In genomic region chr2:131418625-131419024, GRCh38 we compare ENCODE assay signal across 22 cellular contexts.
DNase-seq lines count a peak whose midpoint lies in the region; ATAC-seq and TF ChIP-seq lines count a peak whose summit lies in the region.
"Had no signal": no experiment of that assay in that cellular context is flagged by ENCODE, and none has a peak within 500 bp of the region (broad histone marks: within the 10 kb centered on the region; RNA-seq: fewer than 3 reads in every experiment).

No MANE protein-coding gene starts in this region.

- ATAC-seq in GM21619 (IDR thresholded peaks at IDR 0.05; ENCODE audit: unreplicated experiment): no peak
- ATAC-seq: GM12878 had no signal

- H3K27me3 ChIP-seq in HUES48 (ENCODE audit: control insufficient read depth, insufficient read depth, low read length) (peaks cover 2% of the 10 kb centered on the region), HUES6 (ENCODE audit: control insufficient read depth, insufficient read depth, low read length) (peaks cover 2% of the 10 kb centered on the region), iPS-20b (ENCODE audit: insufficient read depth, low read length) (peaks cover 7% of the 10 kb centered on the region; the same call in 1 of the 2 replicates)
- H3K27me3 ChIP-seq: BE2C had no signal

- in situ Hi-C loops in GM13977 (cut with MboI; ENCODE audit: low pct_unique_long_range_greater_than_20kb, low sequenced_read_pairs, unreplicated experiment): loop anchor here (10.0 kb wide), 1 partner anchor 256 kb away; no protein-coding TSS in a partner anchor

- H3K9ac ChIP-seq in HUES48 (ENCODE audit: low read depth, low read length) (no peak overlapping the region), HUES6 (ENCODE audit: low read length) (no peak overlapping the region), iPS-20b (ENCODE audit: low read depth, low read length) (no peak overlapping the region)
- H3K9ac ChIP-seq: BLaER1 had no signal

- no peak for DNase-seq in GM13977 (ENCODE audit: low spot score)
- DNase-seq: 8988T; ACHN; BE2C; C1 segment of cervical spinal cord; CD4-positive, alpha-beta memory T cell; CD4-positive, CD25-positive, alpha-beta regulatory T cell; CD8-positive, alpha-beta memory T cell; COR-L47; DMS 273 treated with DMSO at 0.1 percent for 48 hours; DMS153; DMS53; DMS79; DND-41; EL; GDM1 had no signal

- H3K27ac ChIP-seq in HUES48 (ENCODE audit: low read depth, low read length) (peak overlapping the region; percentile 90), HUES6 (ENCODE audit: low read depth, low read length) (peak overlapping the region; percentile 42; the same call in 1 of the 2 replicates), iPS-20b (ENCODE audit: low read length) (no peak overlapping the region)
- H3K27ac ChIP-seq: BLaER1 had no signal

- H3K36me3 ChIP-seq in HUES48 (ENCODE audit: control insufficient read depth, insufficient read depth, low read length): no peaks in the 10 kb centered on the region
- no peaks in the 10 kb centered on the region for H3K36me3 ChIP-seq in HUES6 (ENCODE audit: control insufficient read depth, insufficient read depth, low read length)
- no peaks in the 10 kb centered on the region for H3K36me3 ChIP-seq in iPS-20b (ENCODE audit: insufficient read depth, low read depth, low read length)
- H3K36me3 ChIP-seq: BE2C, BLaER1 had no signal

- H3K4me1 ChIP-seq in HUES48 (ENCODE audit: control insufficient read depth, insufficient read depth, low read length) (peaks cover 43% of the 10 kb centered on the region), HUES6 (ENCODE audit: control insufficient read depth, insufficient read depth, low read length) (peaks cover 31% of the 10 kb centered on the region), iPS-20b (ENCODE audit: insufficient read depth, low read length) (peaks cover 37% of the 10 kb centered on the region)
- H3K4me1 ChIP-seq: BE2C, BLaER1 had no signal

- TF ChIP-seq CTCF in GM13977 (IDR thresholded peaks at IDR 0.05; ENCODE audit: extremely low read depth, insufficient read depth, missing control alignments): no peak

- H3K9me3 ChIP-seq in HUES48 (ENCODE audit: control insufficient read depth, insufficient read depth, low read length): 0 out of 2 replicates have a peak, but pooled peaks cover under 1% of the 10 kb centered on the region
- no peaks in the 10 kb centered on the region for H3K9me3 ChIP-seq in HUES6 (ENCODE audit: control insufficient read depth, insufficient read depth, low read depth, low read length)
- H3K9me3 ChIP-seq in iPS-20b (ENCODE audit: insufficient read depth, low read depth, low read length): no peaks in the 10 kb centered on the region
- H3K9me3 ChIP-seq: BE2C, BLaER1 had no signal

- H3K4me3 ChIP-seq in HUES48 (ENCODE audit: low read depth, low read length) (no peak overlapping the region), HUES6 (ENCODE audit: low read depth, low read length) (no peak overlapping the region), iPS-20b (ENCODE audit: low read length) (peak overlapping the region; percentile 38; the same call in 1 of the 2 replicates)
- H3K4me3 ChIP-seq: BLaER1, GM12878 had no signal
